Comparison of ENCODE assay signal across 9 cellular contexts in the genomic region with DNA sequence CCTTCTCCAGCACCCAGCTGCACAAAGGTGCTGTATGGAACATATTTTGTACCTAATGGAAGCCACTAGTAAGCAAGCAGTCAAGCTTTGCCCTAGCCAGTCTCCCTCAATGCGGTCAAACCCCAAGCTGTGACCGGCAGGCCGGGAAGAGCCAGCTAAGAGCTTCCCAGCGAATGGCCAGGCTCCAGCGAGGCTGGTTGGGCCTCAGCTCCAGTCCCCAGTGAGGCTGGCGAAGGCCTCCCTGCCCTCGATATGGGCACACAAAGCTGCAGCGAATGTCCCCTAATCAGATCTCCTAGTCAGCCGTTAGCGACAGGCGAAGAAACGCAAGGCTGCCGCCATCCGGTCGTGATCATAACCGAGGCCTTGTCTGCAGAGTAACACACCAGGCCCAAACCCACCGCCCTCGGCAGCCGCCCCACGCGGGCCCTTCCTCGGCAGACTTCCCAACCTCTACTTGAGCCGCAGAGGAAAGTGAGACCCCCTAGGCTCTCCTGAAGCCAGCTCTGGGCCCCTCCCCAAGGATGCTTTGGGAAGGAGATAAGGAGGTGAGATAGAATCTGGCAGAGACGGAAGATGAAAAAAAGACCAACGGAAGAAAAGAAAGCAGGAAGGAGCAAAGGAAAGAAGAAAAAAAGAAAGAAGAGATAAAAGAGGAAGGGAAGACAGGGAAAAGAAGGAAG. TPM values are rescaled to one million over a fixed set of nuclear protein-coding genes. Genes with fewer than 3 reads are reported as not detected.
DNase-seq lines count a peak whose midpoint lies in the region; ATAC-seq and TF ChIP-seq lines count a peak whose summit lies in the region.
"Had no signal": no experiment of that assay in that cellular context is flagged by ENCODE, and none has a peak within 500 bp of the region (broad histone marks: within the 10 kb centered on the region; RNA-seq: fewer than 3 reads in every experiment).

No MANE protein-coding gene starts in this region.

- CTCF ChIA-PET in CD4-positive, alpha-beta memory T cell (lab: Charles Lee; ENCODE audit: partially characterized antibody): interaction anchor here (1.0 to 2.0 kb wide), 4 partner anchors 11 to 19 kb away, joined by 3 to 18 read pairs (median 4); no protein-coding TSS in a partner anchor
- CTCF ChIA-PET in HEK293T (lab: Yijun Ruan, JAX): interaction anchor here (0.5 kb wide), 1 partner anchor 1041 kb away, joined by 3 read pairs; no protein-coding TSS in a partner anchor
- CTCF ChIA-PET in activated CD8-positive, alpha-beta T cell treated with anti-CD3 and anti-CD28 coated beads, Interleukin-2, amount 10 ng/mL, durations not matched to agents 7 days and 5 days (lab: Charles Lee): interaction anchor here (0.7 to 1.7 kb wide), 3 partner anchors 11 to 27 kb away, joined by 3 to 6 read pairs (median 3); no protein-coding TSS in a partner anchor

- peak overlapping the region in 6 of 7 donors; percentile 20 to 85 (median 82) for H3K27ac Mint-ChIP-seq in CD4-positive, alpha-beta memory T cell
- peak overlapping the region; percentile 32 for H3K27ac Mint-ChIP-seq in activated CD8-positive, alpha-beta T cell treated with anti-CD3 and anti-CD28 coated beads, Interleukin-2, amount 10 ng/mL, durations not matched to agents 7 days and 5 days

- peaks cover 21 to 45% (median 32%) of the 10 kb centered on the region in 4 donors for H3K4me1 Mint-ChIP-seq in CD4-positive, alpha-beta memory T cell
- peaks cover 16% of the 10 kb centered on the region for H3K4me1 Mint-ChIP-seq in activated CD8-positive, alpha-beta T cell treated with anti-CD3 and anti-CD28 coated beads, Interleukin-2, amount 10 ng/mL, durations not matched to agents 7 days and 5 days (ENCODE audit: low read depth)

- DNase-seq in CD4-positive, alpha-beta memory T cell: peak in 1 of 5 donors; percentile 31
- no peak for DNase-seq in HEK293T (ENCODE audit: extremely low spot score)
- no peak for DNase-seq in activated CD8-positive, alpha-beta T cell treated with anti-CD3 and anti-CD28 coated beads, Interleukin-2, amount 10 ng/mL, durations not matched to agents 7 days and 5 days
- no peak for DNase-seq in stimulated activated naive CD4-positive, alpha-beta T cell treated with Interleukin-2 at 50 U/mL for 16 hours (lab: John Stamatoyannopoulos, UW)
- no peak for DNase-seq in SK-N-DZ (ENCODE audit: low spot score)
- DNase-seq: stimulated activated CD4-positive, alpha-beta T cell treated with anti-CD3 and anti-CD28 coated beads, Interleukin-1b, Interleukin-23, amount 100 ng/mL, for 48 hours had no signal

- H3K9me3 Mint-ChIP-seq in CD4-positive, alpha-beta memory T cell: peaks cover 0 to 57% (median 7%) of the 10 kb centered on the region in 8 donors
- H3K9me3 Mint-ChIP-seq in activated CD8-positive, alpha-beta T cell treated with anti-CD3 and anti-CD28 coated beads, Interleukin-2, amount 10 ng/mL, durations not matched to agents 7 days and 5 days (ENCODE audit: insufficient read depth): no peaks in the 10 kb centered on the region

- H3K4me3 ChIP-seq in CD4-positive, alpha-beta memory T cell (ENCODE audit: low read length in 2 of 2): no peak overlapping the region
- peak overlapping the region; percentile 67 to 74 for H3K4me3 ChIP-seq in muscle layer of colon (ENCODE audit: low read depth in 1 of 2, low read length in 2 of 2)

- no peaks in the 10 kb centered on the region for H3K36me3 ChIP-seq in CD4-positive, alpha-beta memory T cell (ENCODE audit: insufficient read depth, low read length)
- peaks cover 7% of the 10 kb centered on the region for H3K36me3 ChIP-seq in muscle layer of colon (ENCODE audit: insufficient read depth, low read length)

- H3K4me1 ChIP-seq in CD4-positive, alpha-beta memory T cell (ENCODE audit: insufficient read depth, low read length): peaks cover 51% of the 10 kb centered on the region
- no peaks in the 10 kb centered on the region for H3K4me1 ChIP-seq in muscle layer of colon (ENCODE audit: insufficient read depth, low read length)

- ATAC-seq in activated CD8-positive, alpha-beta T cell treated with anti-CD3 and anti-CD28 coated beads, Interleukin-2, amount 10 ng/mL, durations not matched to agents 7 days and 5 days: no peak
- ATAC-seq in GM21381 (IDR thresholded peaks at IDR 0.05; ENCODE audit: unreplicated experiment) (no peak), GM19452 (IDR thresholded peaks at IDR 0.05; ENCODE audit: unreplicated experiment) (no peak)

- peaks cover 92% of the 10 kb centered on the region for H3K27me3 ChIP-seq in CD4-positive, alpha-beta memory T cell (ENCODE audit: insufficient read depth, low read length)
- peaks cover 0 to 21% of the 10 kb centered on the region in 2 donors for H3K27me3 ChIP-seq in muscle layer of colon (ENCODE audit: control insufficient read depth in 1 of 2, insufficient read depth in 2 of 2, low read length in 2 of 2)

- H3K27me3 Mint-ChIP-seq in CD4-positive, alpha-beta memory T cell: peaks cover 59 to 68% of the 10 kb centered on the region in 2 donors
- H3K27me3 Mint-ChIP-seq in activated CD8-positive, alpha-beta T cell treated with anti-CD3 and anti-CD28 coated beads, Interleukin-2, amount 10 ng/mL, durations not matched to agents 7 days and 5 days (ENCODE audit: low read depth): peaks cover 77% of the 10 kb centered on the region

- intact Hi-C loops in CD4-positive, alpha-beta memory T cell (cut with micrococcal nuclease): loop anchor here (1.0 to 10.0 kb wide), 5 partner anchors 11 to 1306 kb away; a partner anchor contains a TSS

- H3K9ac ChIP-seq in muscle layer of colon (ENCODE audit: low read length): peak overlapping the region; percentile 88

- H3K36me3 Mint-ChIP-seq in CD4-positive, alpha-beta memory T cell: peaks cover 0 to 2% of the 10 kb centered on the region in 2 donors
- peaks cover 11% of the 10 kb centered on the region for H3K36me3 Mint-ChIP-seq in activated CD8-positive, alpha-beta T cell treated with anti-CD3 and anti-CD28 coated beads, Interleukin-2, amount 10 ng/mL, durations not matched to agents 7 days and 5 days (ENCODE audit: low read depth)

- H3K4me3 Mint-ChIP-seq in CD4-positive, alpha-beta memory T cell: peak overlapping the region in 7 of 8 donors; percentile 33 to 77 (median 65)
- no peak overlapping the region for H3K4me3 Mint-ChIP-seq in activated CD8-positive, alpha-beta T cell treated with anti-CD3 and anti-CD28 coated beads, Interleukin-2, amount 10 ng/mL, durations not matched to agents 7 days and 5 days

- no peak overlapping the region for H3K27ac ChIP-seq in CD4-positive, alpha-beta memory T cell (ENCODE audit: low read depth, low read length)
- H3K27ac ChIP-seq in muscle layer of colon (ENCODE audit: low read depth, low read length): peak overlapping the region; percentile 100

- POLR2A ChIA-PET in CD4-positive, alpha-beta memory T cell (lab: Charles Lee; ENCODE audit: partially characterized antibody): interaction anchor here (1.0 kb wide), 1 partner anchor 22 kb away, joined by 3 read pairs; no protein-coding TSS in a partner anchor
- POLR2A ChIA-PET in HEK293T (lab: Yijun Ruan, JAX): interaction anchor here (0.5 to 13.6 kb wide), 11 partner anchors 9 to 1403 kb away, joined by 3 to 367 read pairs (median 4); a partner anchor contains a TSS
- POLR2A ChIA-PET in activated CD8-positive, alpha-beta T cell treated with anti-CD3 and anti-CD28 coated beads, Interleukin-2, amount 10 ng/mL, durations not matched to agents 7 days and 5 days (lab: Charles Lee): no interaction called here

- no peaks in the 10 kb centered on the region for H3K9me3 ChIP-seq in CD4-positive, alpha-beta memory T cell (ENCODE audit: control insufficient read depth in 1 of 2, low read length in 2 of 2)
- no peaks in the 10 kb centered on the region for H3K9me3 ChIP-seq in muscle layer of colon (ENCODE audit: low read length)

TF ChIP-seq in HEK293T, 16 proteins besides CTCF, POLR2A, EP300 and RAD21:
- TF ChIP-seq HDGF (IDR thresholded peaks at IDR 0.05; ENCODE audit: borderline replicate concordance): 0 out of 2 replicates have a peak, but pooled peaks have one; percentile 60
- TF ChIP-seq CTBP1 (IDR thresholded peaks at IDR 0.05; ENCODE audit: borderline replicate concordance): no peak
- no peak for TF ChIP-seq ELF4 (IDR thresholded peaks at IDR 0.05)

RNA-seq across cellular contexts. Expression of a gene that starts 3.1 kb away (rescaled TPM):
- total RNA-seq in CD4-positive, alpha-beta memory T cell: not detected
- polyA plus RNA-seq in CD4-positive, alpha-beta memory T cell: not detected
- not detected for total RNA-seq in activated CD8-positive, alpha-beta T cell treated with anti-CD3 and anti-CD28 coated beads, Interleukin-2, amount 10 ng/mL, durations not matched to agents 7 days and 5 days
- polyA plus RNA-seq in SK-N-DZ (2014; cell fraction: cytosol; rRNA removed): 0.16 TPM in 1 of 2 replicates, not detected in the other
- polyA plus RNA-seq in SK-N-DZ (2014; cell fraction: nucleus; rRNA removed): not detected in 2 replicates

RNA-seq across cellular contexts. Expression of a gene that starts 5.7 kb away (rescaled TPM):
- total RNA-seq in CD4-positive, alpha-beta memory T cell: not detected
- polyA plus RNA-seq in CD4-positive, alpha-beta memory T cell: not detected
- not detected for total RNA-seq in activated CD8-positive, alpha-beta T cell treated with anti-CD3 and anti-CD28 coated beads, Interleukin-2, amount 10 ng/mL, durations not matched to agents 7 days and 5 days
- polyA plus RNA-seq in SK-N-DZ (2014; cell fraction: cytosol; rRNA removed): not detected in 2 replicates
- not detected in 2 replicates for polyA plus RNA-seq in SK-N-DZ (2014; cell fraction: nucleus; rRNA removed)

RNA-seq across cellular contexts. Expression of a gene that starts 11.9 kb away (rescaled TPM):
- not detected for total RNA-seq in CD4-positive, alpha-beta memory T cell
- polyA plus RNA-seq in CD4-positive, alpha-beta memory T cell: not detected
- total RNA-seq in activated CD8-positive, alpha-beta T cell treated with anti-CD3 and anti-CD28 coated beads, Interleukin-2, amount 10 ng/mL, durations not matched to agents 7 days and 5 days: not detected
- polyA plus RNA-seq in SK-N-DZ (2014; cell fraction: cytosol; rRNA removed): not detected in 2 replicates
- not detected in 2 replicates for polyA plus RNA-seq in SK-N-DZ (2014; cell fraction: nucleus; rRNA removed)

RNA-seq across cellular contexts. Expression of a gene that starts 16.0 kb away (rescaled TPM):
- not detected for total RNA-seq in CD4-positive, alpha-beta memory T cell
- polyA plus RNA-seq in CD4-positive, alpha-beta memory T cell: under 1 TPM in 1 of 2 donors, not detected in 1; 0.07 TPM
- total RNA-seq in activated CD8-positive, alpha-beta T cell treated with anti-CD3 and anti-CD28 coated beads, Interleukin-2, amount 10 ng/mL, durations not matched to agents 7 days and 5 days: not detected
- polyA plus RNA-seq in SK-N-DZ (2014; cell fraction: cytosol; rRNA removed): not detected in 2 replicates
- not detected in 2 replicates for polyA plus RNA-seq in SK-N-DZ (2014; cell fraction: nucleus; rRNA removed)

RNA-seq across cellular contexts. Expression of a gene that starts 16.6 kb away (rescaled TPM):
- not detected for total RNA-seq in CD4-positive, alpha-beta memory T cell
- polyA plus RNA-seq in CD4-positive, alpha-beta memory T cell: not detected
- total RNA-seq in activated CD8-positive, alpha-beta T cell treated with anti-CD3 and anti-CD28 coated beads, Interleukin-2, amount 10 ng/mL, durations not matched to agents 7 days and 5 days: not detected
- not detected in 2 replicates for polyA plus RNA-seq in SK-N-DZ (2014; cell fraction: cytosol; rRNA removed)
- not detected in 2 replicates for polyA plus RNA-seq in SK-N-DZ (2014; cell fraction: nucleus; rRNA removed)

Comparison
In these comparisons a context has a peak if more than half of its experiments do, and no peak if none do; other contexts are left out.
1. H3K4me3 ChIP-seq: peak in muscle layer of colon (2 of 2); none in CD4-positive, alpha-beta memory T cell (0 of 2).